28 cellular contexts compared by ENCODE assay signal in genomic region chr12:6104842-6105241, GRCh38. TPM values are rescaled to one million over a fixed set of nuclear protein-coding genes. Genes with fewer than 3 reads are reported as not detected.
DNase-seq lines count a peak whose midpoint lies in the region; ATAC-seq and TF ChIP-seq lines count a peak whose summit lies in the region.
"Had no signal": no experiment of that assay in that cellular context is flagged by ENCODE, and none has a peak within 500 bp of the region (broad histone marks: within the 10 kb centered on the region; RNA-seq: fewer than 3 reads in every experiment).

No MANE protein-coding gene starts in this region.

- 86 to 97% (median 91%) methylated on average over 2 of the region's 2 CpGs for WGBS in adrenal gland, 4 donors

- no peak overlapping the region for H3K27ac Mint-ChIP-seq in activated CD4-positive, alpha-beta T cell treated with anti-CD3 and anti-CD28 coated beads for 36 hours
- H3K27ac Mint-ChIP-seq in activated naive CD8-positive, alpha-beta T cell treated with anti-CD3 and anti-CD28 coated beads, Interleukin-2, amount 50 U/mL, for 24 hours: peak overlapping the region; percentile 29
- H3K27ac Mint-ChIP-seq in activated naive CD8-positive, alpha-beta T cell treated with anti-CD3 and anti-CD28 coated beads for 36 hours: no peak overlapping the region
- no peak overlapping the region for H3K27ac Mint-ChIP-seq in stimulated activated effector memory CD8-positive, alpha-beta T cell treated with anti-CD3 and anti-CD28 coated beads, Interleukin-12 subunit alpha, Interleukin-12 subunit beta, amount 100 ng/mL, for 72 hours
- H3K27ac Mint-ChIP-seq: CD4-positive, alpha-beta memory T cell; CD4-positive, CD25-positive, alpha-beta regulatory T cell; CD8-positive, alpha-beta memory T cell had no signal

- TF ChIP-seq POLR2A in adrenal gland (IDR thresholded peaks at IDR 0.05): no peak

- POLR2A ChIA-PET in activated CD4-positive, alpha-beta T cell treated with anti-CD3 and anti-CD28 coated beads for 36 hours (lab: Charles Lee): no interaction called here

- H3K36me3 ChIP-seq in ascending aorta (no peaks in the 10 kb centered on the region), adrenal gland (replicated peaks in 1 of 2) (no peaks in the 10 kb centered on the region)
- H3K36me3 ChIP-seq: BE2C, BLaER1 had no signal

- H3K4me3 ChIP-seq in ascending aorta (no peak overlapping the region), adrenal gland (no peak overlapping the region)
- H3K4me3 ChIP-seq: A549, BLaER1, GM12878 had no signal

- no peaks in the 10 kb centered on the region for H3K27me3 Mint-ChIP-seq in activated CD4-positive, alpha-beta T cell treated with anti-CD3 and anti-CD28 coated beads for 36 hours
- H3K27me3 Mint-ChIP-seq in activated naive CD8-positive, alpha-beta T cell treated with anti-CD3 and anti-CD28 coated beads, Interleukin-2, amount 50 U/mL, for 24 hours: no peaks in the 10 kb centered on the region
- H3K27me3 Mint-ChIP-seq in activated naive CD8-positive, alpha-beta T cell treated with anti-CD3 and anti-CD28 coated beads for 36 hours: no peaks in the 10 kb centered on the region
- H3K27me3 Mint-ChIP-seq: CD4-positive, alpha-beta memory T cell; CD4-positive, CD25-positive, alpha-beta regulatory T cell had no signal

- H3K27me3 ChIP-seq in ascending aorta: no peaks in the 10 kb centered on the region
- H3K27me3 ChIP-seq in adrenal gland: no peaks in the 10 kb centered on the region
- H3K27me3 ChIP-seq: BE2C, BLaER1 had no signal

- no peak overlapping the region for H3K4me3 Mint-ChIP-seq in activated CD4-positive, alpha-beta T cell treated with anti-CD3 and anti-CD28 coated beads for 36 hours
- no peak overlapping the region for H3K4me3 Mint-ChIP-seq in activated naive CD8-positive, alpha-beta T cell treated with anti-CD3 and anti-CD28 coated beads, Interleukin-2, amount 50 U/mL, for 24 hours
- H3K4me3 Mint-ChIP-seq in activated naive CD8-positive, alpha-beta T cell treated with anti-CD3 and anti-CD28 coated beads for 36 hours: no peak overlapping the region
- no peak overlapping the region for H3K4me3 Mint-ChIP-seq in stimulated activated effector memory CD8-positive, alpha-beta T cell treated with anti-CD3 and anti-CD28 coated beads, Interleukin-12 subunit alpha, Interleukin-12 subunit beta, amount 100 ng/mL, for 72 hours
- H3K4me3 Mint-ChIP-seq: CD14-positive monocyte; CD4-positive, alpha-beta memory T cell; CD4-positive, CD25-positive, alpha-beta regulatory T cell; CD8-positive, alpha-beta memory T cell had no signal

- TF ChIP-seq CTCF in ascending aorta (IDR thresholded peaks at IDR 0.05) (no peak), adrenal gland (IDR thresholded peaks at IDR 0.05) (no peak)

- H3K4me1 Mint-ChIP-seq in activated CD4-positive, alpha-beta T cell treated with anti-CD3 and anti-CD28 coated beads for 36 hours: no peaks in the 10 kb centered on the region
- H3K4me1 Mint-ChIP-seq in activated naive CD8-positive, alpha-beta T cell treated with anti-CD3 and anti-CD28 coated beads, Interleukin-2, amount 50 U/mL, for 24 hours: peaks cover 9% of the 10 kb centered on the region
- H3K4me1 Mint-ChIP-seq in activated naive CD8-positive, alpha-beta T cell treated with anti-CD3 and anti-CD28 coated beads for 36 hours: peaks cover 1% of the 10 kb centered on the region
- H3K4me1 Mint-ChIP-seq in stimulated activated effector memory CD8-positive, alpha-beta T cell treated with anti-CD3 and anti-CD28 coated beads, Interleukin-12 subunit alpha, Interleukin-12 subunit beta, amount 100 ng/mL, for 72 hours: peaks cover 4% of the 10 kb centered on the region
- H3K4me1 Mint-ChIP-seq: CD4-positive, alpha-beta memory T cell; CD8-positive, alpha-beta memory T cell had no signal

- H3K9me3 Mint-ChIP-seq in activated CD4-positive, alpha-beta T cell treated with anti-CD3 and anti-CD28 coated beads for 36 hours (ENCODE audit: low read depth): no peaks in the 10 kb centered on the region
- H3K9me3 Mint-ChIP-seq in activated naive CD8-positive, alpha-beta T cell treated with anti-CD3 and anti-CD28 coated beads, Interleukin-2, amount 50 U/mL, for 24 hours: no peaks in the 10 kb centered on the region
- H3K9me3 Mint-ChIP-seq in activated naive CD8-positive, alpha-beta T cell treated with anti-CD3 and anti-CD28 coated beads for 36 hours: peaks cover 2% of the 10 kb centered on the region
- H3K9me3 Mint-ChIP-seq in stimulated activated effector memory CD8-positive, alpha-beta T cell treated with anti-CD3 and anti-CD28 coated beads, Interleukin-12 subunit alpha, Interleukin-12 subunit beta, amount 100 ng/mL, for 72 hours: no peaks in the 10 kb centered on the region

- H3K9me3 ChIP-seq in ascending aorta (no peaks in the 10 kb centered on the region), adrenal gland (replicated peaks in 1 of 3) (no peaks in the 10 kb centered on the region)
- H3K9me3 ChIP-seq: A549, BE2C had no signal

- CTCF ChIA-PET in activated CD4-positive, alpha-beta T cell treated with anti-CD3 and anti-CD28 coated beads for 36 hours (lab: Charles Lee): no interaction called here

- peak; percentile 33 for ATAC-seq in activated CD4-positive, alpha-beta T cell treated with anti-CD3 and anti-CD28 coated beads for 36 hours
- peak; percentile 28 for ATAC-seq in activated naive CD8-positive, alpha-beta T cell treated with anti-CD3 and anti-CD28 coated beads, Interleukin-2, amount 50 U/mL, for 24 hours
- peak; percentile 71 for ATAC-seq in stimulated activated effector memory CD8-positive, alpha-beta T cell treated with anti-CD3 and anti-CD28 coated beads, Interleukin-12 subunit alpha, Interleukin-12 subunit beta, amount 100 ng/mL, for 72 hours
- ATAC-seq: A549, GM12878 had no signal

- no peaks in the 10 kb centered on the region for H3K4me1 ChIP-seq in ascending aorta
- no peaks in the 10 kb centered on the region for H3K4me1 ChIP-seq in adrenal gland (replicated peaks in 1 of 2)
- H3K4me1 ChIP-seq: A549, BE2C had no signal

- H3K27ac ChIP-seq in ascending aorta: no peak overlapping the region
- H3K27ac ChIP-seq in adrenal gland: no peak overlapping the region
- H3K27ac ChIP-seq: 22Rv1, A549, BLaER1 had no signal

- intact Hi-C loops in activated CD4-positive, alpha-beta T cell treated with anti-CD3 and anti-CD28 coated beads for 36 hours (cut with DNase I, micrococcal nuclease): no loop called here
- intact Hi-C loops in ascending aorta (cut with DNase I) (no loop called here), adrenal gland (cut with DNase I) (no loop called here)

- H3K36me3 Mint-ChIP-seq in activated CD4-positive, alpha-beta T cell treated with anti-CD3 and anti-CD28 coated beads for 36 hours (ENCODE audit: low read depth): no peaks in the 10 kb centered on the region
- no peaks in the 10 kb centered on the region for H3K36me3 Mint-ChIP-seq in activated naive CD8-positive, alpha-beta T cell treated with anti-CD3 and anti-CD28 coated beads, Interleukin-2, amount 50 U/mL, for 24 hours (ENCODE audit: low read depth)
- H3K36me3 Mint-ChIP-seq in activated naive CD8-positive, alpha-beta T cell treated with anti-CD3 and anti-CD28 coated beads for 36 hours: no peaks in the 10 kb centered on the region
- H3K36me3 Mint-ChIP-seq in stimulated activated effector memory CD8-positive, alpha-beta T cell treated with anti-CD3 and anti-CD28 coated beads, Interleukin-12 subunit alpha, Interleukin-12 subunit beta, amount 100 ng/mL, for 72 hours: no peaks in the 10 kb centered on the region
- H3K36me3 Mint-ChIP-seq: CD14-positive monocyte; CD4-positive, alpha-beta memory T cell; CD4-positive, CD25-positive, alpha-beta regulatory T cell; CD8-positive, alpha-beta memory T cell had no signal

- DNase-seq in activated CD4-positive, alpha-beta T cell treated with anti-CD3 and anti-CD28 coated beads for 36 hours: no peak
- no peak for DNase-seq in activated CD4-positive, alpha-beta T cell treated with anti-CD3 and anti-CD28 coated beads for 1 hour
- no peak for DNase-seq in activated naive CD8-positive, alpha-beta T cell treated with anti-CD3 and anti-CD28 coated beads, Interleukin-2, amount 50 U/mL, for 24 hours
- DNase-seq in activated naive CD8-positive, alpha-beta T cell treated with anti-CD3 and anti-CD28 coated beads for 36 hours: no peak
- DNase-seq in NAMALWA (ENCODE audit: low spot score): peak; percentile 10
- no peak for DNase-seq in stimulated activated effector memory CD8-positive, alpha-beta T cell treated with anti-CD3 and anti-CD28 coated beads, Interleukin-12 subunit alpha, Interleukin-12 subunit beta, amount 100 ng/mL, for 72 hours (ENCODE audit: low spot score in 2 of 2)
- DNase-seq in ascending aorta (ENCODE audit: low spot score in 2 of 2): no peak
- no peak for DNase-seq in adrenal gland
- DNase-seq: ACHN; BE2C; C1 segment of cervical spinal cord; CD4-positive, alpha-beta memory T cell; CD4-positive, CD25-positive, alpha-beta regulatory T cell; CD8-positive, alpha-beta memory T cell; COR-L47; DMS 273 treated with DMSO at 0.1 percent for 48 hours; DMS153; DMS53; DMS79; DND-41; EL; GDM1 had no signal

RNA-seq across cellular contexts. Expression of gene VWF, which starts 19.6 kb away (rescaled TPM):
- under 1 TPM in 1 of 2 experiments, not detected in 1; 0.07 TPM for total RNA-seq in activated CD4-positive, alpha-beta T cell treated with anti-CD3 and anti-CD28 coated beads for 36 hours
- under 1 TPM; 0.24 to 0.25 TPM for total RNA-seq in activated naive CD8-positive, alpha-beta T cell treated with anti-CD3 and anti-CD28 coated beads for 36 hours
- total RNA-seq in ascending aorta (1,026 TPM), adrenal gland (10 to 100 TPM; 19.9 to 60.1 (median 46.3) TPM)
- polyA plus RNA-seq in adrenal gland: 10 to 100 TPM in 2 of 3 donors, 1 to 10 TPM in 1; 7.8 to 38.4 (median 10.5) TPM
- total RNA-seq: Daoy had no signal
- polyA plus RNA-seq: CD4-positive, CD25-positive, alpha-beta regulatory T cell; CD8-positive, alpha-beta memory T cell had no signal

Comparison
In these comparisons a context has a peak if more than half of its experiments do, and no peak if none do; other contexts are left out.
1. RNA of gene VWF, which starts 19.6 kb away (total RNA-seq): 1,026 TPM in ascending aorta (single experiment); 19.9 to 60.1 TPM in adrenal gland, 0.24 to 0.25 TPM in activated naive CD8-positive, alpha-beta T cell treated with anti-CD3 and anti-CD28 coated beads for 36 hours and 0.07 TPM in activated CD4-positive, alpha-beta T cell treated with anti-CD3 and anti-CD28 coated beads for 36 hours; every median in the first group is over 10 times any median in the second.
2. Peak in every context shown above with its lines, with median percentiles within 50 percentile points of each other: ATAC-seq.